In the genomic region with DNA sequence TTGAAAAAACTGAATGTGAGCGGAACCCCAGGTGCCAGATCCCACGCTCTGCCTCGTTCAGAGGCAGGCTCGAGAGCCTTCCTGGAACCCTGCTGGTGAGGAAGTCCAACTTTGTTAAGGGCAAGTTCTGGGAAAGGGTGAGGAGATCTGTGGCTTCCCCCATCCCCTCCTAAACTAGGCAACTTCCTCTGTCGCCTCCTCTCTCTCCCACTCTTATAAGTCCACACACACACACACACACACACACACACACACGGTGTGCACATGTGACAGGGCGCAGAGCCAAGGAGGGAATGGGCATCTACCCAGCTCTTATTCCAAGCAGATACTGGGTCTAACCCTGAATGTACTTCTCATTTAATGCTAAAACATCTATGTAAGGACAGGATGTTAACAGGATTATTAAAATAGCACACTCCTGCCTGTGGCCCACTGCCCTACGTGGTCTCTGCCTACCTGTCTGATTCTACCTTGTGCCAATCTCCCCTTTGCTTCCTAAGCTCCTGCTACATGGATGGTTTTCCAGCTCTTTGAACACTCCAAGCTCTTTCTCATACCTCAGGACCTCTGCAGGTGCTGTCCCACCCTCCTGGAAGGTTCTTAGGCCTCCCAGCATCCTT, we compare ENCODE assay signal across 1 cellular context.
A peak's percentile ranks its signal among the peaks of the same experiment; 100 is the strongest.
TF ChIP-seq lines count a peak whose summit lies in the region.

No MANE protein-coding gene starts in this region.

TF ChIP-seq in HEK293, 187 proteins besides CTCF, POLR2A, EP300 and RAD21 (continued from another document):
- TF ChIP-seq ZNF148 (tag by site-specific recombination; IDR thresholded peaks at IDR 0.05; ENCODE audit: borderline replicate concordance) (no peak), EGR2 (tag by site-specific recombination; IDR thresholded peaks at IDR 0.05; ENCODE audit: low read depth) (peak; percentile 58), ZNF549 (tag by site-specific recombination; IDR thresholded peaks at IDR 0.05) (no peak), ZBTB21 (tag by site-specific recombination; IDR thresholded peaks at IDR 0.05) (no peak), KLF8 (tag by site-specific recombination; IDR thresholded peaks at IDR 0.05) (no peak)
- TF ChIP-seq, protein P1, sequence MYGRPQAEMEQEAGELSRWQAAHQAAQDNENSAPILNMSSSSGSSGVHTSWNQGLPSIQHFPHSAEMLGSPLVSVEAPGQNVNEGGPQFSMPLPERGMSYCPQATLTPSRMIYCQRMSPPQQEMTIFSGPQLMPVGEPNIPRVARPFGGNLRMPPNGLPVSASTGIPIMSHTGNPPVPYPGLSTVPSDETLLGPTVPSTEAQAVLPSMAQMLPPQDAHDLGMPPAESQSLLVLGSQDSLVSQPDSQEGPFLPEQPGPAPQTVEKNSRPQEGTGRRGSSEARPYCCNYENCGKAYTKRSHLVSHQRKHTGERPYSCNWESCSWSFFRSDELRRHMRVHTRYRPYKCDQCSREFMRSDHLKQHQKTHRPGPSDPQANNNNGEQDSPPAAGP (tag by site-specific recombination; IDR thresholded peaks at IDR 0.05), result no peak
